ENCODE assay signal across 8 cellular contexts in the genomic region with DNA sequence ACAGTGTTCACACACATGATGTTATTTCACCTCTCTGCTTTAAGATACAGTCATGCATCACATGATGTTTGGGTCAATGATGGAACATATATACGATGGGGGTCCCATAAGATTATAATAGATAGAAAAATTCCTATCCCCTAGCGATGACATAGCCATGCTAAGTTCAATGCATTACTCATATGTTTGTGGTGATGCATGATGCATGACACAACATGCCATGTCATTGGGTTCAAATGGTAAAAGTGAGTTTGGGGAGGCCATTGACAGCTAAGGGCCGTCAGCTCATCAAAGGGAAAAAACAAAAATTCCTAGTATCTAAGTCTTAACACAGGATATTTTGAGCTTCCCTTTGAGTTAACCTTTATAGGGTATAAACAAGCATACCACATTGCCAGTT.
"Had no signal": no experiment of that assay in that cellular context is flagged by ENCODE, and none has a peak within 500 bp of the region (broad histone marks: within the 10 kb centered on the region; RNA-seq: fewer than 3 reads in every experiment).

No MANE protein-coding gene starts in this region.

- ATAC-seq: HCT116 had no signal

- H3K36me3 ChIP-seq: HAP-1 had no signal

- H3K27ac ChIP-seq: GM23248 had no signal

- DNase-seq: GM23248, GOT3, H7, HFFc6, IMR-90 had no signal

- H3K4me1 ChIP-seq: HAP-1 had no signal

- FAIRE-seq: HTR-8/SVneo had no signal

- H3K4me3 ChIP-seq: GM23248, HAP-1 had no signal
